1 cellular context compared by ENCODE assay signal in the genomic region with DNA sequence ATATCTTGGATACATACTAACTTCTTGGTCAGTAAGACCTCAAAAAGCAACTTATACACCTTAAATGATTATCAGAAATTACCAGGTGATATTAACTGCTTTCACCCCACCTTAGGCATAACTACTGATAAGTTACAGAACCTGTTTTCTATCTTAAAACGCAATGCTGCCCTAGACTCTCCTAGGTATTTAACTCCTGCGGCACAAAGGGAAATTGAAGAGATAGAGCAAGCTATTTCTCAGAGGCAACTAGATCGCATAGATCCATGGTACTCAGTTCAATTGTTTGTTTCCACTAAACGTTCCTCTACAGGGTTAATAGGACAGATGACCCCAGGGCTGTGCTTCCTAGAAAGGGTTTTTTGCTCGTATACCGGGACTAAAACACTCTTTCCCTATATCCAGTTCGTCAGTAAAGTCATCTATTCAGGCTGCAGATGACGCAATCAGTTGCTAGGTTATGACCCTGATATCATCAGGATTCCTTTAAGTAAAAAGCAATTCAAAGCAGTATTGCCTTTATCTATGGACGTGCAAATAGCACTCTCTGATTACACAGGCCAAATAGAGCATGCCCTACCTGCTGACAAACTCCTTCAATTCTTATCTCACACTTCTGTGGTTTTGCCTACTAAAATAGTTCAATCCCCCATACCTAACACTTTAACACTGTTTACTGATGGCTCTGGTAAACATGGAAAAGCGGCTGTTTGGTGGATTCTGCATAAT.
A peak's percentile ranks its signal among the peaks of the same experiment; 100 is the strongest.
TF ChIP-seq lines count a peak whose summit lies in the region.

No MANE protein-coding gene starts in this region.

TF ChIP-seq in K562, 482 proteins besides CTCF, POLR2A, EP300 and RAD21 (continued from another document and continues in another):
- TF ChIP-seq, protein P1, sequence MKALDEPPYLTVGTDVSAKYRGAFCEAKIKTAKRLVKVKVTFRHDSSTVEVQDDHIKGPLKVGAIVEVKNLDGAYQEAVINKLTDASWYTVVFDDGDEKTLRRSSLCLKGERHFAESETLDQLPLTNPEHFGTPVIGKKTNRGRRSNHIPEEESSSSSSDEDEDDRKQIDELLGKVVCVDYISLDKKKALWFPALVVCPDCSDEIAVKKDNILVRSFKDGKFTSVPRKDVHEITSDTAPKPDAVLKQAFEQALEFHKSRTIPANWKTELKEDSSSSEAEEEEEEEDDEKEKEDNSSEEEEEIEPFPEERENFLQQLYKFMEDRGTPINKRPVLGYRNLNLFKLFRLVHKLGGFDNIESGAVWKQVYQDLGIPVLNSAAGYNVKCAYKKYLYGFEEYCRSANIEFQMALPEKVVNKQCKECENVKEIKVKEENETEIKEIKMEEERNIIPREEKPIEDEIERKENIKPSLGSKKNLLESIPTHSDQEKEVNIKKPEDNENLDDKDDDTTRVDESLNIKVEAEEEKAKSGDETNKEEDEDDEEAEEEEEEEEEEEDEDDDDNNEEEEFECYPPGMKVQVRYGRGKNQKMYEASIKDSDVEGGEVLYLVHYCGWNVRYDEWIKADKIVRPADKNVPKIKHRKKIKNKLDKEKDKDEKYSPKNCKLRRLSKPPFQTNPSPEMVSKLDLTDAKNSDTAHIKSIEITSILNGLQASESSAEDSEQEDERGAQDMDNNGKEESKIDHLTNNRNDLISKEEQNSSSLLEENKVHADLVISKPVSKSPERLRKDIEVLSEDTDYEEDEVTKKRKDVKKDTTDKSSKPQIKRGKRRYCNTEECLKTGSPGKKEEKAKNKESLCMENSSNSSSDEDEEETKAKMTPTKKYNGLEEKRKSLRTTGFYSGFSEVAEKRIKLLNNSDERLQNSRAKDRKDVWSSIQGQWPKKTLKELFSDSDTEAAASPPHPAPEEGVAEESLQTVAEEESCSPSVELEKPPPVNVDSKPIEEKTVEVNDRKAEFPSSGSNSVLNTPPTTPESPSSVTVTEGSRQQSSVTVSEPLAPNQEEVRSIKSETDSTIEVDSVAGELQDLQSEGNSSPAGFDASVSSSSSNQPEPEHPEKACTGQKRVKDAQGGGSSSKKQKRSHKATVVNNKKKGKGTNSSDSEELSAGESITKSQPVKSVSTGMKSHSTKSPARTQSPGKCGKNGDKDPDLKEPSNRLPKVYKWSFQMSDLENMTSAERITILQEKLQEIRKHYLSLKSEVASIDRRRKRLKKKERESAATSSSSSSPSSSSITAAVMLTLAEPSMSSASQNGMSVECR (CRISPR knock-in tag; IDR thresholded peaks at IDR 0.05): no peak
- TF ChIP-seq, protein P2, sequence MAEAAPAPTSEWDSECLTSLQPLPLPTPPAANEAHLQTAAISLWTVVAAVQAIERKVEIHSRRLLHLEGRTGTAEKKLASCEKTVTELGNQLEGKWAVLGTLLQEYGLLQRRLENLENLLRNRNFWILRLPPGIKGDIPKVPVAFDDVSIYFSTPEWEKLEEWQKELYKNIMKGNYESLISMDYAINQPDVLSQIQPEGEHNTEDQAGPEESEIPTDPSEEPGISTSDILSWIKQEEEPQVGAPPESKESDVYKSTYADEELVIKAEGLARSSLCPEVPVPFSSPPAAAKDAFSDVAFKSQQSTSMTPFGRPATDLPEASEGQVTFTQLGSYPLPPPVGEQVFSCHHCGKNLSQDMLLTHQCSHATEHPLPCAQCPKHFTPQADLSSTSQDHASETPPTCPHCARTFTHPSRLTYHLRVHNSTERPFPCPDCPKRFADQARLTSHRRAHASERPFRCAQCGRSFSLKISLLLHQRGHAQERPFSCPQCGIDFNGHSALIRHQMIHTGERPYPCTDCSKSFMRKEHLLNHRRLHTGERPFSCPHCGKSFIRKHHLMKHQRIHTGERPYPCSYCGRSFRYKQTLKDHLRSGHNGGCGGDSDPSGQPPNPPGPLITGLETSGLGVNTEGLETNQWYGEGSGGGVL (CRISPR knock-in tag; IDR thresholded peaks at IDR 0.05): no peak
- TF ChIP-seq CREM (IDR thresholded peaks at IDR 0.05; ENCODE audit: low read depth) (peak; percentile 64), JUN (IDR thresholded peaks at IDR 0.05; ENCODE audit: borderline replicate concordance, low read depth, low read length) (peak; percentile 66; the same call in 1 of the 2 replicates), JUN (CRISPR knock-in tag; IDR thresholded peaks at IDR 0.05; ENCODE audit: borderline replicate concordance) (no peak), CBFA2T2 (conservative IDR thresholded peaks at IDR 0.05) (peak; percentile 53; the same call in 1 of the 2 replicates), RFX1 (IDR thresholded peaks at IDR 0.05) (peak; percentile 61), SNIP1 (IDR thresholded peaks at IDR 0.05; ENCODE audit: low read depth) (no peak), FOSL1 (tag; conservative IDR thresholded peaks at IDR 0.05) (peak; percentile 66), CHCHD3 (CRISPR knock-in tag; IDR thresholded peaks at IDR 0.05) (no peak), KDM4B (IDR thresholded peaks at IDR 0.05; ENCODE audit: borderline replicate concordance in 2 of 2, low read depth in 1 of 2) (no peak), ARNT (IDR thresholded peaks at IDR 0.05) (0 out of 4 replicates have a peak, but pooled peaks of 1 of the 2 experiments have one; percentile 55), PYGO2 (tag; IDR thresholded peaks at IDR 0.05) (peak; percentile 77), MEIS2 (IDR thresholded peaks at IDR 0.05; ENCODE audit: partially characterized antibody) (peak; percentile 51), CBX2 (IDR thresholded peaks at IDR 0.05; ENCODE audit: insufficient read depth, low read length, poor library complexity, severe bottlenecking) (no peak), NCOA2 (IDR thresholded peaks at IDR 0.05; ENCODE audit: partially characterized antibody in 2 of 2) (peak in 1 of 2 experiments; percentile 80), GTF2A2 (tag; IDR thresholded peaks at IDR 0.05) (no peak), SIN3B (IDR thresholded peaks at IDR 0.05; ENCODE audit: low read depth) (no peak), JUND (IDR thresholded peaks at IDR 0.05; ENCODE audit: borderline replicate concordance, low read depth, low read length) (peak; percentile 86), JUND (tag; IDR thresholded peaks at IDR 0.05; ENCODE audit: borderline replicate concordance, low read depth, low read length) (peak; percentile 31; the same call in 2 of the 3 replicates), CEBPG (CRISPR knock-in tag; IDR thresholded peaks at IDR 0.05) (peak; percentile 92), CEBPG (tag; conservative IDR thresholded peaks at IDR 0.05 in 1 of 2, IDR thresholded peaks at IDR 0.05 in 1 of 2) (peak; percentile 98 to 99), BHLHE40 (IDR thresholded peaks at IDR 0.05; ENCODE audit: low read length) (peak; percentile 66), TAL1 (IDR thresholded peaks at IDR 0.05) (peak; percentile 70), RFX5 (IDR thresholded peaks at IDR 0.05; ENCODE audit: low read depth, low read length) (peak; percentile 92)
- TF ChIP-seq, protein P3, sequence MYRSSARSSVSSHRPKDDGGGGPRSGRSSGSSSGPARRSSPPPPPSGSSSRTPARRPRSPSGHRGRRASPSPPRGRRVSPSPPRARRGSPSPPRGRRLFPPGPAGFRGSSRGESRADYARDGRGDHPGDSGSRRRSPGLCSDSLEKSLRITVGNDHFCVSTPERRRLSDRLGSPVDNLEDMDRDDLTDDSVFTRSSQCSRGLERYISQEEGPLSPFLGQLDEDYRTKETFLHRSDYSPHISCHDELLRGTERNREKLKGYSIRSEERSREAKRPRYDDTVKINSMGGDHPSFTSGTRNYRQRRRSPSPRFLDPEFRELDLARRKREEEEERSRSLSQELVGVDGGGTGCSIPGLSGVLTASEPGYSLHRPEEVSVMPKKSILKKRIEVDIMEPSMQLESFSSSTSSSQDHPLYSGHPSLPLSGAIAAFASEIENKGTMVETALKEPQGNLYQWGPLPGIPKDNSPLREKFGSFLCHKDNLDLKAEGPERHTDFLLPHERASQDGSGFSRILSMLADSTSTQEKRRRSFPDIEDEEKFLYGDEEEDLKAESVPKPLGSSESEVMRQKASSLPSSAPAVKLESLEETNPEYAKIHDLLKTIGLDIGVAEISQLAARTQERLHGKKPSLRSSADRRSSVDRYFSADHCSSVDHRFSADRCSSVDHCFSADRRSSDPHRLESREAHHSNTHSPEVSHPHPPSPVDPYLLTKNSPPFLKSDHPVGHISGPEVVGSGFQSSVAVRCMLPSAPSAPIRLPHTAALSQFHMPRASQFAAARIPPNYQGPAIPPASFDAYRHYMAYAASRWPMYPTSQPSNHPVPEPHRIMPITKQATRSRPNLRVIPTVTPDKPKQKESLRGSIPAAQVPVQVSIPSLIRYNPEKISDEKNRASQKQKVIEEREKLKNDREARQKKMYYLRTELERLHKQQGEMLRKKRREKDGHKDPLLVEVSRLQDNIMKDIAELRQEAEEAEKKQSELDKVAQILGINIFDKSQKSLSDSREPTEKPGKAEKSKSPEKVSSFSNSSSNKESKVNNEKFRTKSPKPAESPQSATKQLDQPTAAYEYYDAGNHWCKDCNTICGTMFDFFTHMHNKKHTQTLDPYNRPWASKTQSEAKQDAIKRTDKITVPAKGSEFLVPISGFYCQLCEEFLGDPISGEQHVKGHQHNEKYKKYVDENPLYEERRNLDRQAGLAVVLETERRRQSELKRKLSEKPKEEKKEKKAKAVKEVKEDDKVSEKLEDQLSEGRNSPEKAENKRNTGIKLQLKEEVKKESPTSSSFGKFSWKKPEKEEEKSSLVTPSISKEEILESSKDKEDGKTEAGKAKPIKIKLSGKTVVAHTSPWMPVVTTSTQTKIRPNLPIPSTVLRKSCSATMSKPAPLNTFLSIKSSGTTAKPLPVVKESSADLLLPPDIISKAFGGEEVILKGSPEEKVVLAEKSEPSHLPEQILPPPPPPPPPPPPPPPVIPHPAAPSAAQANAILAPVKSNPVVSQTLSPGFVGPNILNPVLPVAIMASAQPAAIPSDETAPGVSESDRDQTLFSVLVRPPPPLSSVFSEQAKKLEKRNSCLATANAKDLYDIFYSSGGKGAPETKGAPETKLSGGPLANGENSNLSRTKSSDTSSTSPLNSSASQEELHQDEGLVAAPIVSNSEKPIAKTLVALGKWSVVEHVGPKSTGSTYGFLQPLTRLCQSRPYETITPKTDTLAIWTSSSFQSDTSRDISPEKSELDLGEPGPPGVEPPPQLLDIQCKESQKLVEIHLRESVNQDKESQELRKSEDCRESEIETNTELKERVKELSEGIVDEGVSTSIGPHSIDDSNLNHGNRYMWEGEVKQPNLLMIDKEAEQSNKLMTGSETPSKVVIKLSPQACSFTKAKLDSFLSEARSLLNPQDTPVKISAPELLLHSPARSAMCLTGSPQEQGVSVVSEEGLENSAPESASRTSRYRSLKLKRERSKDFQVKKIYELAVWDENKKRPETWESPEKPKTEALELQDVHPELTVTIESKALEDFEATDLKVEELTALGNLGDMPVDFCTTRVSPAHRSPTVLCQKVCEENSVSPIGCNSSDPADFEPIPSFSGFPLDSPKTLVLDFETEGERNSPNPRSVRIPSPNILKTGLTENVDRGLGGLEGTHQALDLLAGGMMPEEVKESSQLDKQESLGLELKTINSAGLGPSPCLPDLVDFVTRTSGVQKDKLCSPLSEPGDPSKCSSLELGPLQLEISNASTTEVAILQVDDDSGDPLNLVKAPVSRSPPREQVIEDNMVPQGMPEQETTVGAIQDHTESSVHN (IDR thresholded peaks at IDR 0.05; ENCODE audit: borderline replicate concordance in 1 of 2, low read depth in 1 of 2): peak in 1 of 2 experiments; percentile 89; a peak in 2 of 4 replicates
- TF ChIP-seq, protein P4, sequence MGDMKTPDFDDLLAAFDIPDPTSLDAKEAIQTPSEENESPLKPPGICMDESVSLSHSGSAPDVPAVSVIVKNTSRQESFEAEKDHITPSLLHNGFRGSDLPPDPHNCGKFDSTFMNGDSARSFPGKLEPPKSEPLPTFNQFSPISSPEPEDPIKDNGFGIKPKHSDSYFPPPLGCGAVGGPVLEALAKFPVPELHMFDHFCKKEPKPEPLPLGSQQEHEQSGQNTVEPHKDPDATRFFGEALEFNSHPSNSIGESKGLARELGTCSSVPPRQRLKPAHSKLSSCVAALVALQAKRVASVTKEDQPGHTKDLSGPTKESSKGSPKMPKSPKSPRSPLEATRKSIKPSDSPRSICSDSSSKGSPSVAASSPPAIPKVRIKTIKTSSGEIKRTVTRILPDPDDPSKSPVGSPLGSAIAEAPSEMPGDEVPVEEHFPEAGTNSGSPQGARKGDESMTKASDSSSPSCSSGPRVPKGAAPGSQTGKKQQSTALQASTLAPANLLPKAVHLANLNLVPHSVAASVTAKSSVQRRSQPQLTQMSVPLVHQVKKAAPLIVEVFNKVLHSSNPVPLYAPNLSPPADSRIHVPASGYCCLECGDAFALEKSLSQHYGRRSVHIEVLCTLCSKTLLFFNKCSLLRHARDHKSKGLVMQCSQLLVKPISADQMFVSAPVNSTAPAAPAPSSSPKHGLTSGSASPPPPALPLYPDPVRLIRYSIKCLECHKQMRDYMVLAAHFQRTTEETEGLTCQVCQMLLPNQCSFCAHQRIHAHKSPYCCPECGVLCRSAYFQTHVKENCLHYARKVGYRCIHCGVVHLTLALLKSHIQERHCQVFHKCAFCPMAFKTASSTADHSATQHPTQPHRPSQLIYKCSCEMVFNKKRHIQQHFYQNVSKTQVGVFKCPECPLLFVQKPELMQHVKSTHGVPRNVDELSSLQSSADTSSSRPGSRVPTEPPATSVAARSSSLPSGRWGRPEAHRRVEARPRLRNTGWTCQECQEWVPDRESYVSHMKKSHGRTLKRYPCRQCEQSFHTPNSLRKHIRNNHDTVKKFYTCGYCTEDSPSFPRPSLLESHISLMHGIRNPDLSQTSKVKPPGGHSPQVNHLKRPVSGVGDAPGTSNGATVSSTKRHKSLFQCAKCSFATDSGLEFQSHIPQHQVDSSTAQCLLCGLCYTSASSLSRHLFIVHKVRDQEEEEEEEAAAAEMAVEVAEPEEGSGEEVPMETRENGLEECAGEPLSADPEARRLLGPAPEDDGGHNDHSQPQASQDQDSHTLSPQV (IDR thresholded peaks at IDR 0.05): no peak
- TF ChIP-seq, protein P5, sequence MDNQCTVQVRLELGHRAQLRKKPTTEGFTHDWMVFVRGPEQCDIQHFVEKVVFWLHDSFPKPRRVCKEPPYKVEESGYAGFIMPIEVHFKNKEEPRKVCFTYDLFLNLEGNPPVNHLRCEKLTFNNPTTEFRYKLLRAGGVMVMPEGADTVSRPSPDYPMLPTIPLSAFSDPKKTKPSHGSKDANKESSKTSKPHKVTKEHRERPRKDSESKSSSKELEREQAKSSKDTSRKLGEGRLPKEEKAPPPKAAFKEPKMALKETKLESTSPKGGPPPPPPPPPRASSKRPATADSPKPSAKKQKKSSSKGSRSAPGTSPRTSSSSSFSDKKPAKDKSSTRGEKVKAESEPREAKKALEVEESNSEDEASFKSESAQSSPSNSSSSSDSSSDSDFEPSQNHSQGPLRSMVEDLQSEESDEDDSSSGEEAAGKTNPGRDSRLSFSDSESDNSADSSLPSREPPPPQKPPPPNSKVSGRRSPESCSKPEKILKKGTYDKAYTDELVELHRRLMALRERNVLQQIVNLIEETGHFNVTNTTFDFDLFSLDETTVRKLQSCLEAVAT (IDR thresholded peaks at IDR 0.05): peak in 1 of 2 experiments; percentile 89; a peak in 2 of 4 replicates
- TF ChIP-seq, protein P6, sequence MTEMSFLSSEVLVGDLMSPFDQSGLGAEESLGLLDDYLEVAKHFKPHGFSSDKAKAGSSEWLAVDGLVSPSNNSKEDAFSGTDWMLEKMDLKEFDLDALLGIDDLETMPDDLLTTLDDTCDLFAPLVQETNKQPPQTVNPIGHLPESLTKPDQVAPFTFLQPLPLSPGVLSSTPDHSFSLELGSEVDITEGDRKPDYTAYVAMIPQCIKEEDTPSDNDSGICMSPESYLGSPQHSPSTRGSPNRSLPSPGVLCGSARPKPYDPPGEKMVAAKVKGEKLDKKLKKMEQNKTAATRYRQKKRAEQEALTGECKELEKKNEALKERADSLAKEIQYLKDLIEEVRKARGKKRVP (CRISPR knock-in tag; IDR thresholded peaks at IDR 0.05): peak; percentile 88
- TF ChIP-seq, protein P7, sequence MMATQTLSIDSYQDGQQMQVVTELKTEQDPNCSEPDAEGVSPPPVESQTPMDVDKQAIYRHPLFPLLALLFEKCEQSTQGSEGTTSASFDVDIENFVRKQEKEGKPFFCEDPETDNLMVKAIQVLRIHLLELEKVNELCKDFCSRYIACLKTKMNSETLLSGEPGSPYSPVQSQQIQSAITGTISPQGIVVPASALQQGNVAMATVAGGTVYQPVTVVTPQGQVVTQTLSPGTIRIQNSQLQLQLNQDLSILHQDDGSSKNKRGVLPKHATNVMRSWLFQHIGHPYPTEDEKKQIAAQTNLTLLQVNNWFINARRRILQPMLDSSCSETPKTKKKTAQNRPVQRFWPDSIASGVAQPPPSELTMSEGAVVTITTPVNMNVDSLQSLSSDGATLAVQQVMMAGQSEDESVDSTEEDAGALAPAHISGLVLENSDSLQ (IDR thresholded peaks at IDR 0.05): no peak
